In genomic region chr2:19891971-19892370, GRCh38 we compare ENCODE assay signal across 2 cellular contexts.
A peak's percentile ranks its signal among the peaks of the same experiment; 100 is the strongest.
TF ChIP-seq lines count a peak whose summit lies in the region.

No MANE protein-coding gene starts in this region.

TF ChIP-seq in GM12878, 131 proteins besides CTCF, POLR2A, EP300 and RAD21:
- peak in 1 of 2 experiments; percentile 67; a peak in 2 of 4 replicates for TF ChIP-seq ETV6 (conservative IDR thresholded peaks at IDR 0.05 in 1 of 2, IDR thresholded peaks at IDR 0.05 in 1 of 2; ENCODE audit: borderline replicate concordance in 1 of 2, low read depth in 1 of 2)
- TF ChIP-seq EED (IDR thresholded peaks at IDR 0.05; ENCODE audit: low read depth) = peak; percentile 37; the same call in 1 of the 2 replicates
- 0 out of 2 replicates have a peak, but pooled peaks have one; percentile 24 for TF ChIP-seq NFIC (IDR thresholded peaks at IDR 0.05; ENCODE audit: low read depth, low read length)
- TF ChIP-seq CBX5 (IDR thresholded peaks at IDR 0.05; ENCODE audit: low read depth) = 0 out of 2 replicates have a peak, but pooled peaks have one; percentile 26
- peak; percentile 19; the same call in 1 of the 2 replicates for TF ChIP-seq RUNX3 (IDR thresholded peaks at IDR 0.05; ENCODE audit: low read length)
- peak; percentile 7; the same call in 1 of the 2 replicates for TF ChIP-seq SPI1 (IDR thresholded peaks at IDR 0.05; ENCODE audit: borderline replicate concordance, insufficient read depth, low read depth, low read length)

TF ChIP-seq in liver, 16 proteins besides CTCF, POLR2A, EP300 and RAD21:
- peak; percentile 51 for TF ChIP-seq ZBTB33 (IDR thresholded peaks at IDR 0.05)
